1 cellular context compared by ENCODE assay signal in genomic region chr1:182955596-182956588, GRCh38.
TF ChIP-seq lines count a peak whose summit lies in the region.

No MANE protein-coding gene starts in this region.

TF ChIP-seq in HepG2, 621 proteins besides CTCF, POLR2A, EP300 and RAD21:
- TF ChIP-seq, protein P1, sequence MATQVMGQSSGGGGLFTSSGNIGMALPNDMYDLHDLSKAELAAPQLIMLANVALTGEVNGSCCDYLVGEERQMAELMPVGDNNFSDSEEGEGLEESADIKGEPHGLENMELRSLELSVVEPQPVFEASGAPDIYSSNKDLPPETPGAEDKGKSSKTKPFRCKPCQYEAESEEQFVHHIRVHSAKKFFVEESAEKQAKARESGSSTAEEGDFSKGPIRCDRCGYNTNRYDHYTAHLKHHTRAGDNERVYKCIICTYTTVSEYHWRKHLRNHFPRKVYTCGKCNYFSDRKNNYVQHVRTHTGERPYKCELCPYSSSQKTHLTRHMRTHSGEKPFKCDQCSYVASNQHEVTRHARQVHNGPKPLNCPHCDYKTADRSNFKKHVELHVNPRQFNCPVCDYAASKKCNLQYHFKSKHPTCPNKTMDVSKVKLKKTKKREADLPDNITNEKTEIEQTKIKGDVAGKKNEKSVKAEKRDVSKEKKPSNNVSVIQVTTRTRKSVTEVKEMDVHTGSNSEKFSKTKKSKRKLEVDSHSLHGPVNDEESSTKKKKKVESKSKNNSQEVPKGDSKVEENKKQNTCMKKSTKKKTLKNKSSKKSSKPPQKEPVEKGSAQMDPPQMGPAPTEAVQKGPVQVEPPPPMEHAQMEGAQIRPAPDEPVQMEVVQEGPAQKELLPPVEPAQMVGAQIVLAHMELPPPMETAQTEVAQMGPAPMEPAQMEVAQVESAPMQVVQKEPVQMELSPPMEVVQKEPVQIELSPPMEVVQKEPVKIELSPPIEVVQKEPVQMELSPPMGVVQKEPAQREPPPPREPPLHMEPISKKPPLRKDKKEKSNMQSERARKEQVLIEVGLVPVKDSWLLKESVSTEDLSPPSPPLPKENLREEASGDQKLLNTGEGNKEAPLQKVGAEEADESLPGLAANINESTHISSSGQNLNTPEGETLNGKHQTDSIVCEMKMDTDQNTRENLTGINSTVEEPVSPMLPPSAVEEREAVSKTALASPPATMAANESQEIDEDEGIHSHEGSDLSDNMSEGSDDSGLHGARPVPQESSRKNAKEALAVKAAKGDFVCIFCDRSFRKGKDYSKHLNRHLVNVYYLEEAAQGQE (IDR thresholded peaks at IDR 0.05; ENCODE audit: borderline replicate concordance in 1 of 2, low read depth in 1 of 2, low read length in 2 of 2), result no peak
- TF ChIP-seq, protein P2, sequence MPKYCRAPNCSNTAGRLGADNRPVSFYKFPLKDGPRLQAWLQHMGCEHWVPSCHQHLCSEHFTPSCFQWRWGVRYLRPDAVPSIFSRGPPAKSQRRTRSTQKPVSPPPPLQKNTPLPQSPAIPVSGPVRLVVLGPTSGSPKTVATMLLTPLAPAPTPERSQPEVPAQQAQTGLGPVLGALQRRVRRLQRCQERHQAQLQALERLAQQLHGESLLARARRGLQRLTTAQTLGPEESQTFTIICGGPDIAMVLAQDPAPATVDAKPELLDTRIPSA (CRISPR knock-in tag; IDR thresholded peaks at IDR 0.05; ENCODE audit: borderline replicate concordance), result no peak
- TF ChIP-seq ZSCAN21 (CRISPR knock-in tag; IDR thresholded peaks at IDR 0.05; ENCODE audit: borderline replicate concordance) (no peak), NFAT5 (CRISPR knock-in tag; IDR thresholded peaks at IDR 0.05) (no peak), ZNF878 (CRISPR knock-in tag; IDR thresholded peaks at IDR 0.05) (no peak), DPF2 (CRISPR knock-in tag; IDR thresholded peaks at IDR 0.05; ENCODE audit: borderline replicate concordance, low read depth) (no peak), SRSF1 (optimal IDR thresholded peaks at IDR 0.05; ENCODE audit: low read depth, low read length) (no peak), PLRG1 (conservative IDR thresholded peaks at IDR 0.05) (no peak)
- TF ChIP-seq, protein P3, sequence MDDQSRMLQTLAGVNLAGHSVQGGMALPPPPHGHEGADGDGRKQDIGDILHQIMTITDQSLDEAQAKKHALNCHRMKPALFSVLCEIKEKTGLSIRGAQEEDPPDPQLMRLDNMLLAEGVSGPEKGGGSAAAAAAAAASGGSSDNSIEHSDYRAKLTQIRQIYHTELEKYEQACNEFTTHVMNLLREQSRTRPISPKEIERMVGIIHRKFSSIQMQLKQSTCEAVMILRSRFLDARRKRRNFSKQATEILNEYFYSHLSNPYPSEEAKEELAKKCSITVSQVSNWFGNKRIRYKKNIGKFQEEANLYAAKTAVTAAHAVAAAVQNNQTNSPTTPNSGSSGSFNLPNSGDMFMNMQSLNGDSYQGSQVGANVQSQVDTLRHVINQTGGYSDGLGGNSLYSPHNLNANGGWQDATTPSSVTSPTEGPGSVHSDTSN (CRISPR knock-in tag; IDR thresholded peaks at IDR 0.05; ENCODE audit: borderline replicate concordance), result no peak
- TF ChIP-seq, protein P4, sequence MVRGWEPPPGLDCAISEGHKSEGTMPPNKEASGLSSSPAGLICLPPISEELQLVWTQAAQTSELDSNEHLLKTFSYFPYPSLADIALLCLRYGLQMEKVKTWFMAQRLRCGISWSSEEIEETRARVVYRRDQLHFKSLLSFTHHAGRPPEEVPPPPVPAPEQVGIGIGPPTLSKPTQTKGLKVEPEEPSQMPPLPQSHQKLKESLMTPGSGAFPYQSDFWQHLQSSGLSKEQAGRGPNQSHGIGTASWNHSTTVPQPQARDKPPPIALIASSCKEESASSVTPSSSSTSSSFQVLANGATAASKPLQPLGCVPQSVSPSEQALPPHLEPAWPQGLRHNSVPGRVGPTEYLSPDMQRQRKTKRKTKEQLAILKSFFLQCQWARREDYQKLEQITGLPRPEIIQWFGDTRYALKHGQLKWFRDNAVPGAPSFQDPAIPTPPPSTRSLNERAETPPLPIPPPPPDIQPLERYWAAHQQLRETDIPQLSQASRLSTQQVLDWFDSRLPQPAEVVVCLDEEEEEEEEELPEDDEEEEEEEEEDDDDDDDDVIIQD (CRISPR knock-in tag; IDR thresholded peaks at IDR 0.05; ENCODE audit: low read depth), result no peak
TF ChIP-seq in HepG2: peak in this region for 0.
